ENCODE assay signal across 27 cellular contexts in genomic region chr7:122407195-122407594, GRCh38.
"Had no signal": no experiment of that assay in that cellular context is flagged by ENCODE, and none has a peak within 500 bp of the region (broad histone marks: within the 10 kb centered on the region; RNA-seq: fewer than 3 reads in every experiment).

No MANE protein-coding gene starts in this region.

- H3K36me3 Mint-ChIP-seq: immature natural killer cell had no signal

- H3K4me3 ChIP-seq: colonic mucosa, esophagus squamous epithelium, gastrocnemius medialis, heart right ventricle, left lung, lower lobe of right lung had no signal

- H3K27me3 Mint-ChIP-seq: dendritic cell treated with granulocyte-macrophage colony-stimulating factor and Interleukin-4, amounts not matched to agents 40 ng/mL and 50 ng/mL, for 4 days; effector memory CD8-positive, alpha-beta T cell had no signal

- H3K9me3 ChIP-seq: colonic mucosa, esophagus squamous epithelium, gastrocnemius medialis, left lung, lower lobe of right lung had no signal

- H3K9me3 Mint-ChIP-seq: dendritic cell treated with granulocyte-macrophage colony-stimulating factor and Interleukin-4, amounts not matched to agents 40 ng/mL and 50 ng/mL, for 4 days had no signal

- H3K27ac ChIP-seq: colonic mucosa, epithelial cell of prostate, esophagus squamous epithelium, gastrocnemius medialis, heart right ventricle, left lung, lower lobe of right lung had no signal

- H3K4me1 Mint-ChIP-seq: immature natural killer cell had no signal

- ATAC-seq: effector memory CD8-positive, alpha-beta T cell; esophagus mucosa; gastrocnemius medialis; heart right ventricle; left colon; left lung; left ventricle myocardium superior; lower lobe of right lung had no signal

- H3K4me3 Mint-ChIP-seq: dendritic cell treated with granulocyte-macrophage colony-stimulating factor and Interleukin-4, amounts not matched to agents 40 ng/mL and 50 ng/mL, for 4 days; effector memory CD8-positive, alpha-beta T cell; endodermal cell; immature natural killer cell had no signal

- H3K4me1 ChIP-seq: colonic mucosa, esophagus squamous epithelium, gastrocnemius medialis, heart right ventricle, left lung, lower lobe of right lung had no signal

- DNase-seq: colonic mucosa; cortex of kidney; effector CD8-positive, alpha-beta T cell; effector memory CD8-positive, alpha-beta T cell; endodermal cell; erythroblast; esophagus squamous epithelium; foreskin fibroblast; foreskin melanocyte; gastrocnemius medialis; glutamatergic neuron; head of caudate nucleus; heart right ventricle; hippocampal formation; immature natural killer cell; islet precursor cell; kidney; kidney glomerular epithelial cell; left colon; left lung; left ventricle myocardium superior; lower lobe of right lung; mesenchymal stem cell; midbrain had no signal

- H3K27me3 ChIP-seq: colonic mucosa, esophagus squamous epithelium, gastrocnemius medialis, heart right ventricle, left lung had no signal

- H3K36me3 ChIP-seq: colonic mucosa, esophagus squamous epithelium, gastrocnemius medialis, left lung had no signal

- H3K27ac Mint-ChIP-seq: dendritic cell treated with granulocyte-macrophage colony-stimulating factor and Interleukin-4, amounts not matched to agents 40 ng/mL and 50 ng/mL, for 4 days; effector memory CD8-positive, alpha-beta T cell; endodermal cell; immature natural killer cell had no signal
